In the genomic region with DNA sequence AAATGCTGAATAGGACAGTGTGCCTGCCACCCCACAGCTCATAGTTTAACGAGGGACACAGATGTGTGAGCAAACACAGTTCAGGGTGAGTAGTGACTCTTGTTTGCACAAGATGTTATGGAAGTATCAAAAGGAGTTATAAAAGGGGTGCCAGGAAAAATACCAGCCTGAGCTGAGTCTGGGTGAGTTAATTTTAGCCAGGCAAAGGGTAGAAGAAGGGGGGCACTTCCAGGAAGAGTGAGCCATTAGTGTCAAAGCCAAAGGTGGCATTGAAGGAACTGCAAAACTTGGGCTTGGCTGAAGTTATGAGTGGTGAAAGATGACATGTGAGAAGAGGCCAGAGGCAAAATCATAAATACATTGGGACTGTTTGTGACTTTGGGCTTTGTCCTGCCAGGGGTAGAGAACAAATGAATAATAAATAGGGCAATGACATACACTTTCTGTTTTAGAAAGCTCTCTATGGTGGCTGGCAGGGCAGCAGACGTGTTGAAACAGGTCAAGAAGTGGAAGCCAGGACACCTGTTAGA, we compare ENCODE assay signal across 11 cellular contexts. TPM values are rescaled to one million over a fixed set of nuclear protein-coding genes. Genes with fewer than 3 reads are reported as not detected.
DNase-seq lines count a peak whose midpoint lies in the region; ATAC-seq and TF ChIP-seq lines count a peak whose summit lies in the region.
"Had no signal": no experiment of that assay in that cellular context is flagged by ENCODE, and none has a peak within 500 bp of the region (broad histone marks: within the 10 kb centered on the region; RNA-seq: fewer than 3 reads in every experiment).

No MANE protein-coding gene starts in this region.

- no peak for ATAC-seq in left lobe of liver
- ATAC-seq in thoracic aorta (ENCODE audit: insufficient number of reproducible peaks, low FRiP score, low read depth) = peak; percentile 40

- peak overlapping the region; percentile 58 for H3K27ac Mint-ChIP-seq in activated T-cell treated with anti-CD3 and anti-CD28 coated beads, Interleukin-2, amount 50 U/mL, for 24 hours
- H3K27ac Mint-ChIP-seq in activated T-helper 1 cell treated with anti-CD3 and anti-CD28 coated beads, Interleukin-12 subunit alpha, Interleukin-12 subunit beta, Interleukin-2, Interleukin-4 antibody, amounts not matched to agents 30 ng/mL and 10 ng/mL and 1 ng/mL, durations not matched to agents 14 hours and 24 hours and 36 hours = peak overlapping the region; percentile 56

- no peaks in the 10 kb centered on the region for H3K9me3 ChIP-seq in thoracic aorta
- no peaks in the 10 kb centered on the region for H3K9me3 ChIP-seq in Peyer's patch

- H3K27me3 Mint-ChIP-seq in activated T-cell treated with anti-CD3 and anti-CD28 coated beads, Interleukin-2, amount 50 U/mL, for 24 hours = no peaks in the 10 kb centered on the region
- H3K27me3 Mint-ChIP-seq in activated T-helper 1 cell treated with anti-CD3 and anti-CD28 coated beads, Interleukin-12 subunit alpha, Interleukin-12 subunit beta, Interleukin-2, Interleukin-4 antibody, amounts not matched to agents 30 ng/mL and 10 ng/mL and 1 ng/mL, durations not matched to agents 14 hours and 24 hours and 36 hours (ENCODE audit: insufficient read depth) = no peaks in the 10 kb centered on the region

- no peaks in the 10 kb centered on the region for H3K9me3 Mint-ChIP-seq in activated T-cell treated with anti-CD3 and anti-CD28 coated beads, Interleukin-2, amount 50 U/mL, for 24 hours
- no peaks in the 10 kb centered on the region for H3K9me3 Mint-ChIP-seq in activated T-helper 1 cell treated with anti-CD3 and anti-CD28 coated beads, Interleukin-12 subunit alpha, Interleukin-12 subunit beta, Interleukin-2, Interleukin-4 antibody, amounts not matched to agents 30 ng/mL and 10 ng/mL and 1 ng/mL, durations not matched to agents 14 hours and 24 hours and 36 hours

- H3K36me3 ChIP-seq in thoracic aorta = no peaks in the 10 kb centered on the region
- H3K36me3 ChIP-seq in Peyer's patch = no peaks in the 10 kb centered on the region

- H3K36me3 Mint-ChIP-seq in activated T-cell treated with anti-CD3 and anti-CD28 coated beads, Interleukin-2, amount 50 U/mL, for 24 hours (ENCODE audit: low read depth) = peaks cover 23% of the 10 kb centered on the region
- H3K36me3 Mint-ChIP-seq in activated T-helper 1 cell treated with anti-CD3 and anti-CD28 coated beads, Interleukin-12 subunit alpha, Interleukin-12 subunit beta, Interleukin-2, Interleukin-4 antibody, amounts not matched to agents 30 ng/mL and 10 ng/mL and 1 ng/mL, durations not matched to agents 14 hours and 24 hours and 36 hours (ENCODE audit: low read depth) = peaks cover 11% of the 10 kb centered on the region

- H3K4me3 Mint-ChIP-seq in activated T-cell treated with anti-CD3 and anti-CD28 coated beads, Interleukin-2, amount 50 U/mL, for 24 hours = no peak overlapping the region
- H3K4me3 Mint-ChIP-seq in activated T-helper 1 cell treated with anti-CD3 and anti-CD28 coated beads, Interleukin-12 subunit alpha, Interleukin-12 subunit beta, Interleukin-2, Interleukin-4 antibody, amounts not matched to agents 30 ng/mL and 10 ng/mL and 1 ng/mL, durations not matched to agents 14 hours and 24 hours and 36 hours = peak overlapping the region; percentile 21

- DNase-seq in activated T-cell treated with anti-CD3 and anti-CD28 coated beads, Interleukin-2, amount 50 U/mL, for 24 hours = no peak
- DNase-seq in activated T-cell treated with anti-CD3 and anti-CD28 coated beads for 4 hours (no peak), left lobe of liver (ENCODE audit: low spot score) (peak; percentile 10), thoracic aorta (ENCODE audit: low spot score) (peak; percentile 34), Peyer's patch (no peak), H4 (ENCODE audit: low spot score) (no peak), NCI-H146 (lab: John Stamatoyannopoulos, UW) (no peak)
- DNase-seq in activated T-helper 1 cell treated with anti-CD3 and anti-CD28 coated beads, Interleukin-12 subunit alpha, Interleukin-12 subunit beta, Interleukin-2, Interleukin-4 antibody, amounts not matched to agents 30 ng/mL and 10 ng/mL and 1 ng/mL, durations not matched to agents 14 hours and 24 hours and 36 hours (ENCODE audit: low spot score) = no peak
- DNase-seq: GDM1, GOT3, NCI-H2171 treated with DMSO at 0.1 percent for 48 hours had no signal

- H3K4me1 ChIP-seq in thoracic aorta (ENCODE audit: control insufficient read depth in 1 of 2, low read depth in 2 of 2) (peaks cover 27 to 46% of the 10 kb centered on the region in 2 donors), Peyer's patch (peaks cover 0 to 12% (median 0%) of the 10 kb centered on the region in 4 donors)

- H3K27ac ChIP-seq in thoracic aorta (peak overlapping the region; percentile 66 to 88), Peyer's patch (peak overlapping the region in 2 of 4 donors; percentile 92 to 98)

- H3K4me3 ChIP-seq in thoracic aorta = peak overlapping the region; percentile 2
- H3K4me3 ChIP-seq in Peyer's patch = no peak overlapping the region

- intact Hi-C loops in activated T-helper 1 cell treated with anti-CD3 and anti-CD28 coated beads, Interleukin-12 subunit alpha, Interleukin-12 subunit beta, Interleukin-2, Interleukin-4 antibody, amounts not matched to agents 30 ng/mL and 10 ng/mL and 1 ng/mL, durations not matched to agents 14 hours and 24 hours and 36 hours (cut with micrococcal nuclease) = loop anchor here (5.0 to 10.0 kb wide), 2 partner anchors 967 to 1610 kb away; partner anchors contain the start of genes COPS2 and LYSMD2

- TF ChIP-seq POLR2A in Peyer's patch (IDR thresholded peaks at IDR 0.05) = no peak

- H3K27me3 ChIP-seq in thoracic aorta (replicated peaks; ENCODE audit: insufficient read depth) = no peaks in the 10 kb centered on the region
- H3K27me3 ChIP-seq in Peyer's patch = no peaks in the 10 kb centered on the region

- H3K4me1 Mint-ChIP-seq in activated T-cell treated with anti-CD3 and anti-CD28 coated beads, Interleukin-2, amount 50 U/mL, for 24 hours (ENCODE audit: low read depth) = peaks cover 47% of the 10 kb centered on the region
- H3K4me1 Mint-ChIP-seq in activated T-helper 1 cell treated with anti-CD3 and anti-CD28 coated beads, Interleukin-12 subunit alpha, Interleukin-12 subunit beta, Interleukin-2, Interleukin-4 antibody, amounts not matched to agents 30 ng/mL and 10 ng/mL and 1 ng/mL, durations not matched to agents 14 hours and 24 hours and 36 hours (ENCODE audit: low read depth) = peaks cover 53% of the 10 kb centered on the region

- TF ChIP-seq CTCF in thoracic aorta (IDR thresholded peaks at IDR 0.05) (no peak), Peyer's patch (IDR thresholded peaks at IDR 0.05) (no peak)

RNA-seq across cellular contexts. Expression of gene SPPL2A, which starts 1.9 kb away (rescaled TPM):
- total RNA-seq in activated T-helper 1 cell treated with anti-CD3 and anti-CD28 coated beads, Interleukin-12 subunit alpha, Interleukin-12 subunit beta, Interleukin-2, Interleukin-4 antibody, amounts not matched to agents 30 ng/mL and 10 ng/mL and 1 ng/mL, durations not matched to agents 14 hours and 24 hours and 36 hours = 100 and 103 TPM in 2 replicates
- 101 TPM for total RNA-seq in left lobe of liver
- 100 to 1,000 TPM; 281 to 500 TPM for total RNA-seq in thoracic aorta
- total RNA-seq in Peyer's patch = 100 to 1,000 TPM in 3 of 4 donors, 10 to 100 TPM in 1; 47.0 to 425 (median 332) TPM
- 148 and 199 TPM in 2 replicates for total RNA-seq in H4 (2014; rRNA removed; shearing (Covaris generic))

Comparison
In these comparisons a context has a peak if more than half of its experiments do, and no peak if none do; other contexts are left out.
1. DNase-seq: peak in left lobe of liver (single experiment) and thoracic aorta (single experiment); none in activated T-cell treated with anti-CD3 and anti-CD28 coated beads, Interleukin-2, amount 50 U/mL, for 24 hours (single experiment), activated T-cell treated with anti-CD3 and anti-CD28 coated beads for 4 hours (single experiment), activated T-helper 1 cell treated with anti-CD3 and anti-CD28 coated beads, Interleukin-12 subunit alpha, Interleukin-12 subunit beta, Interleukin-2, Interleukin-4 antibody, amounts not matched to agents 30 ng/mL and 10 ng/mL and 1 ng/mL, durations not matched to agents 14 hours and 24 hours and 36 hours (single experiment), Peyer's patch (0 of 3), H4 (single experiment) and NCI-H146 (single experiment).